Comparison of ENCODE assay signal across 7 cellular contexts in genomic region chr17:78378225-78379133, GRCh38. TPM values are rescaled to one million over a fixed set of nuclear protein-coding genes. Genes with fewer than 3 reads are reported as not detected.
DNase-seq lines count a peak whose midpoint lies in the region; ATAC-seq and TF ChIP-seq lines count a peak whose summit lies in the region.

Gene PGS1 (plus strand): TSS chr17:78378649. CDS start chr17:78378666, 17 bp downstream.

- H3K27me3 ChIP-seq in NT2/D1 (ENCODE audit: insufficient read depth, insufficient read length): no peaks in the 10 kb centered on the region

- TF ChIP-seq CTCF in GM13977 (IDR thresholded peaks at IDR 0.05; ENCODE audit: extremely low read depth, insufficient read depth, missing control alignments) (no peak), endothelial cell (IDR thresholded peaks at IDR 0.05; ENCODE audit: unreplicated experiment) (no peak)

- H3K36me3 Mint-ChIP-seq in endothelial cell (ENCODE audit: low read depth, unreplicated experiment): peaks cover 19% of the 10 kb centered on the region

- H3K27ac Mint-ChIP-seq in endothelial cell (ENCODE audit: unreplicated experiment): peak within 1 kb of the TSS; percentile 100

- peaks cover 16% of the 10 kb centered on the region for H3K4me1 ChIP-seq in NT2/D1 (ENCODE audit: insufficient read depth, insufficient read length)

- H3K9ac ChIP-seq in NT2/D1 (ENCODE audit: insufficient read length, low read depth): peak within 1 kb of the TSS; percentile 96

- in situ Hi-C loops in GM13977 (cut with MboI; ENCODE audit: low pct_unique_long_range_greater_than_20kb, low sequenced_read_pairs, unreplicated experiment): no loop called here

- peak within 1 kb of the TSS; percentile 99 for H3K4me3 Mint-ChIP-seq in endothelial cell (ENCODE audit: unreplicated experiment)

- H3K36me3 ChIP-seq in NT2/D1 (ENCODE audit: insufficient read depth, insufficient read length, low read length): peaks cover 16% of the 10 kb centered on the region

- no peaks in the 10 kb centered on the region for H3K9me3 ChIP-seq in NT2/D1 (ENCODE audit: insufficient read depth, low read length)

- H3K27me3 Mint-ChIP-seq in endothelial cell (ENCODE audit: unreplicated experiment): peaks cover 3% of the 10 kb centered on the region

- H3K4me1 Mint-ChIP-seq in endothelial cell (ENCODE audit: unreplicated experiment): peaks cover 69% of the 10 kb centered on the region

- H3K4me3 ChIP-seq in NT2/D1 (ENCODE audit: insufficient read length, low read depth): peak within 1 kb of the TSS; percentile 97

- DNase-seq in GM13977 (ENCODE audit: low spot score): peak; percentile 90
- DNase-seq in NT2/D1 (ENCODE audit: low read depth, low spot score): no peak
- DNase-seq in activated CD8-positive, alpha-beta memory T cell treated with anti-CD3 and anti-CD28 coated beads, Interleukin-2, amount 50 U/mL, for 48 hours: peak; percentile 95
- peak; percentile 83 for DNase-seq in endothelial cell (ENCODE audit: low spot score)
- peak; percentile 83 for DNase-seq in midbrain (lab: John Stamatoyannopoulos, UW)
- peak; percentile 75 to 77 for DNase-seq in stimulated activated CD8-positive, alpha-beta memory T cell treated with anti-CD3 and anti-CD28 coated beads, Interleukin-2, amount 100 ng/mL, for 48 hours (ENCODE audit: low read depth in 2 of 2)

- no peaks in the 10 kb centered on the region for H3K9me3 Mint-ChIP-seq in endothelial cell (ENCODE audit: unreplicated experiment)

- peak; percentile 57 for ATAC-seq in HG03175 (IDR thresholded peaks at IDR 0.05; ENCODE audit: unreplicated experiment)

RNA-seq across cellular contexts. Expression of gene PGS1, which starts in this region (rescaled TPM):
- 85.5 TPM for total RNA-seq in endothelial cell (ENCODE audit: unreplicated experiment)
